In genomic region chr16:57775661-57776469, GRCh38 we compare ENCODE assay signal across 9 cellular contexts. TPM values are rescaled to one million over a fixed set of nuclear protein-coding genes. Genes with fewer than 3 reads are reported as not detected.
DNase-seq lines count a peak whose midpoint lies in the region; ATAC-seq and TF ChIP-seq lines count a peak whose summit lies in the region.
"Had no signal": no experiment of that assay in that cellular context is flagged by ENCODE, and none has a peak within 500 bp of the region (broad histone marks: within the 10 kb centered on the region; RNA-seq: fewer than 3 reads in every experiment).

No MANE protein-coding gene starts in this region.

- peaks cover 3% of the 10 kb centered on the region; the same call in 1 of the 2 replicates for H3K27me3 Mint-ChIP-seq in WTC11 (ENCODE audit: low read depth)
- peaks cover 6% of the 10 kb centered on the region for H3K27me3 Mint-ChIP-seq in activated T-helper 1 cell treated with anti-CD3 and anti-CD28 coated beads, Interleukin-12 subunit alpha, Interleukin-12 subunit beta, Interleukin-2, Interleukin-4 antibody, amounts not matched to agents 30 ng/mL and 10 ng/mL and 1 ng/mL, durations not matched to agents 14 hours and 24 hours and 36 hours (ENCODE audit: insufficient read depth)

- CTCF ChIA-PET in WTC11 (lab: Charles Lee) = interaction anchor here (0.6 to 4.0 kb wide), 64 partner anchors 9 to 531 kb away, joined by 3 to 120 read pairs (median 5); partner anchors contain the start of genes ADGRG3, ARL2BP, CNGB1 and KATNB1

- H3K36me3 ChIP-seq in HUES48 (ENCODE audit: control insufficient read depth, insufficient read depth, low read length) = no peaks in the 10 kb centered on the region

- H3K27ac ChIP-seq in HUES48 (ENCODE audit: low read depth, low read length) = peak overlapping the region; percentile 82
- H3K27ac ChIP-seq: skin epidermis had no signal

- ATAC-seq in WTC11 (peak; percentile 96), GM18498 (IDR thresholded peaks at IDR 0.05; ENCODE audit: unreplicated experiment) (no peak), GM19023 (IDR thresholded peaks at IDR 0.05; ENCODE audit: unreplicated experiment) (no peak)

- peaks cover 33% of the 10 kb centered on the region for H3K4me1 Mint-ChIP-seq in WTC11
- H3K4me1 Mint-ChIP-seq in activated T-helper 1 cell treated with anti-CD3 and anti-CD28 coated beads, Interleukin-12 subunit alpha, Interleukin-12 subunit beta, Interleukin-2, Interleukin-4 antibody, amounts not matched to agents 30 ng/mL and 10 ng/mL and 1 ng/mL, durations not matched to agents 14 hours and 24 hours and 36 hours (ENCODE audit: low read depth) = no peaks in the 10 kb centered on the region

- intact Hi-C loops in activated T-helper 1 cell treated with anti-CD3 and anti-CD28 coated beads, Interleukin-12 subunit alpha, Interleukin-12 subunit beta, Interleukin-2, Interleukin-4 antibody, amounts not matched to agents 30 ng/mL and 10 ng/mL and 1 ng/mL, durations not matched to agents 14 hours and 24 hours and 36 hours (cut with micrococcal nuclease) = no loop called here

- POLR2A ChIA-PET in WTC11 (lab: Charles Lee) = interaction anchor here (0.6 to 1.4 kb wide), 5 partner anchors 10 to 40 kb away, joined by 3 read pairs; partner anchors contain the start of gene KATNB1

- peaks cover 20% of the 10 kb centered on the region for H3K4me1 ChIP-seq in HUES48 (ENCODE audit: control insufficient read depth, insufficient read depth, low read length)

- peak overlapping the region; percentile 35 for H3K4me3 Mint-ChIP-seq in WTC11
- no peak overlapping the region for H3K4me3 Mint-ChIP-seq in activated T-helper 1 cell treated with anti-CD3 and anti-CD28 coated beads, Interleukin-12 subunit alpha, Interleukin-12 subunit beta, Interleukin-2, Interleukin-4 antibody, amounts not matched to agents 30 ng/mL and 10 ng/mL and 1 ng/mL, durations not matched to agents 14 hours and 24 hours and 36 hours

- no peaks in the 10 kb centered on the region for H3K36me3 Mint-ChIP-seq in WTC11
- no peaks in the 10 kb centered on the region for H3K36me3 Mint-ChIP-seq in activated T-helper 1 cell treated with anti-CD3 and anti-CD28 coated beads, Interleukin-12 subunit alpha, Interleukin-12 subunit beta, Interleukin-2, Interleukin-4 antibody, amounts not matched to agents 30 ng/mL and 10 ng/mL and 1 ng/mL, durations not matched to agents 14 hours and 24 hours and 36 hours (ENCODE audit: low read depth)

- no peak overlapping the region for H3K9ac ChIP-seq in HUES48 (ENCODE audit: low read depth, low read length)

- peak overlapping the region; percentile 3; the same call in 1 of the 2 replicates for H3K4me3 ChIP-seq in HUES48 (ENCODE audit: low read depth, low read length)
- H3K4me3 ChIP-seq: skin epidermis had no signal

- no peaks in the 10 kb centered on the region for H3K27me3 ChIP-seq in HUES48 (ENCODE audit: control insufficient read depth, insufficient read depth, low read length)

- TF ChIP-seq CTCF in AG09319 (IDR thresholded peaks at IDR 0.05; ENCODE audit: low read depth, low read length) = peak; percentile 1
- peak; percentile 24; the same call in 1 of the 2 replicates for TF ChIP-seq CTCF in WTC11 (IDR thresholded peaks at IDR 0.05)

- DNase-seq in AG09319 (ENCODE audit: extremely low read depth, low read depth) = no peak
- DNase-seq in WTC11 (ENCODE audit: low spot score) = peak; percentile 92
- peak; percentile 96 for DNase-seq in left kidney (ENCODE audit: low read depth, low spot score)
- DNase-seq in DMS 273 (lab: John Stamatoyannopoulos, UW; ENCODE audit: unreplicated experiment) = no peak
- DNase-seq in activated T-helper 1 cell treated with anti-CD3 and anti-CD28 coated beads, Interleukin-12 subunit alpha, Interleukin-12 subunit beta, Interleukin-2, Interleukin-4 antibody, amounts not matched to agents 30 ng/mL and 10 ng/mL and 1 ng/mL, durations not matched to agents 14 hours and 24 hours and 36 hours (ENCODE audit: low spot score) = no peak

- no peaks in the 10 kb centered on the region for H3K9me3 ChIP-seq in HUES48 (ENCODE audit: control insufficient read depth, insufficient read depth, low read length)

- H3K27ac Mint-ChIP-seq in WTC11 = peak overlapping the region; percentile 91
- H3K27ac Mint-ChIP-seq in activated T-helper 1 cell treated with anti-CD3 and anti-CD28 coated beads, Interleukin-12 subunit alpha, Interleukin-12 subunit beta, Interleukin-2, Interleukin-4 antibody, amounts not matched to agents 30 ng/mL and 10 ng/mL and 1 ng/mL, durations not matched to agents 14 hours and 24 hours and 36 hours = no peak overlapping the region

- no peaks in the 10 kb centered on the region for H3K9me3 Mint-ChIP-seq in WTC11
- H3K9me3 Mint-ChIP-seq in activated T-helper 1 cell treated with anti-CD3 and anti-CD28 coated beads, Interleukin-12 subunit alpha, Interleukin-12 subunit beta, Interleukin-2, Interleukin-4 antibody, amounts not matched to agents 30 ng/mL and 10 ng/mL and 1 ng/mL, durations not matched to agents 14 hours and 24 hours and 36 hours = no peaks in the 10 kb centered on the region

TF ChIP-seq in WTC11, 78 proteins besides CTCF, POLR2A, EP300 and RAD21 (continues in another document):
- TF ChIP-seq FOXJ3 (CRISPR knock-in tag; IDR thresholded peaks at IDR 0.05; ENCODE audit: borderline replicate concordance) (no peak), PRDM15 (CRISPR knock-in tag; IDR thresholded peaks at IDR 0.05) (peak; percentile 91), E2F4 (CRISPR knock-in tag; IDR thresholded peaks at IDR 0.05; ENCODE audit: borderline replicate concordance, low read depth) (no peak), PRRX2 (CRISPR knock-in tag; IDR thresholded peaks at IDR 0.05) (no peak), ZSCAN18 (CRISPR knock-in tag; IDR thresholded peaks at IDR 0.05) (no peak), TP53 (CRISPR knock-in tag; IDR thresholded peaks at IDR 0.05) (no peak; the same call in 1 of the 2 replicates), ZNF121 (CRISPR knock-in tag; IDR thresholded peaks at IDR 0.05) (peak; percentile 99)

RNA-seq across cellular contexts. Expression of gene KIFC3, which starts 26.4 kb away (rescaled TPM):
- total RNA-seq in WTC11 (2021) = 9.2 to 11.6 TPM (median 10.0 TPM) in 3 replicates
- total RNA-seq in activated T-helper 1 cell treated with anti-CD3 and anti-CD28 coated beads, Interleukin-12 subunit alpha, Interleukin-12 subunit beta, Interleukin-2, Interleukin-4 antibody, amounts not matched to agents 30 ng/mL and 10 ng/mL and 1 ng/mL, durations not matched to agents 14 hours and 24 hours and 36 hours = 0.93 and 0.96 TPM in 2 replicates

RNA-seq across cellular contexts. Expression of gene KATNB1, which starts 40.3 kb away (rescaled TPM):
- 38.7 to 60.4 TPM (median 41.0 TPM) in 3 replicates for total RNA-seq in WTC11 (2021)
- total RNA-seq in activated T-helper 1 cell treated with anti-CD3 and anti-CD28 coated beads, Interleukin-12 subunit alpha, Interleukin-12 subunit beta, Interleukin-2, Interleukin-4 antibody, amounts not matched to agents 30 ng/mL and 10 ng/mL and 1 ng/mL, durations not matched to agents 14 hours and 24 hours and 36 hours = 46.1 and 49.1 TPM in 2 replicates

Comparison
In these comparisons a context has a peak if more than half of its experiments do, and no peak if none do; other contexts are left out.
1. DNase-seq: peak in WTC11 (single experiment) and left kidney (single experiment); none in AG09319 (single experiment), DMS 273 (single experiment) and activated T-helper 1 cell treated with anti-CD3 and anti-CD28 coated beads, Interleukin-12 subunit alpha, Interleukin-12 subunit beta, Interleukin-2, Interleukin-4 antibody, amounts not matched to agents 30 ng/mL and 10 ng/mL and 1 ng/mL, durations not matched to agents 14 hours and 24 hours and 36 hours (single experiment).